Comparison of ENCODE assay signal across 8 cellular contexts in genomic region chr12:11765817-11766794, GRCh38.
DNase-seq lines count a peak whose midpoint lies in the region; ATAC-seq and TF ChIP-seq lines count a peak whose summit lies in the region.

No MANE protein-coding gene starts in this region.

- peaks cover 14% of the 10 kb centered on the region; the same call in 1 of the 2 replicates for H3K79me2 ChIP-seq in OCI-LY7 (ENCODE audit: insufficient read depth, low read depth, low read length)

- peak overlapping the region; percentile 88 for H3K27ac Mint-ChIP-seq in activated naive CD8-positive, alpha-beta T cell treated with anti-CD3 and anti-CD28 coated beads, Interleukin-2, amount 50 U/mL, for 24 hours

- H2AFZ ChIP-seq in OCI-LY7 (ENCODE audit: low read length) = no peak overlapping the region

- TF ChIP-seq CTCF in GM12865 (IDR thresholded peaks at IDR 0.05; ENCODE audit: insufficient read depth, low read depth, low read length, missing control alignments) (no peak), OCI-LY7 (conservative IDR thresholded peaks at IDR 0.05; ENCODE audit: low read length) (no peak)

- intact Hi-C loops in OCI-LY7 (cut with micrococcal nuclease; ENCODE audit: unreplicated experiment) = no loop called here

- CTCF ChIA-PET in OCI-LY7 (lab: Charles Lee; ENCODE audit: unreplicated experiment) = interaction anchor here (0.6 to 0.7 kb wide), 2 partner anchors 35 to 51 kb away, joined by 4 to 25 read pairs; no protein-coding TSS in a partner anchor

- ATAC-seq in HG02642 (IDR thresholded peaks at IDR 0.05; ENCODE audit: poor library complexity, unreplicated experiment) = peak; percentile 69
- peak; percentile 94 for ATAC-seq in activated naive CD8-positive, alpha-beta T cell treated with anti-CD3 and anti-CD28 coated beads, Interleukin-2, amount 50 U/mL, for 24 hours

- H3K27ac ChIP-seq in OCI-LY7 (ENCODE audit: low read depth, low read length, poor library complexity, severe bottlenecking) = peak overlapping the region; percentile 26

- peak overlapping the region; percentile 67 for H3K4me2 ChIP-seq in OCI-LY7 (ENCODE audit: low read length)

- peaks cover 10% of the 10 kb centered on the region for H3K36me3 Mint-ChIP-seq in activated naive CD8-positive, alpha-beta T cell treated with anti-CD3 and anti-CD28 coated beads, Interleukin-2, amount 50 U/mL, for 24 hours (ENCODE audit: low read depth)

- H4K20me1 ChIP-seq in OCI-LY7 (ENCODE audit: insufficient read depth, low read length) = no peaks in the 10 kb centered on the region

- H3K27me3 Mint-ChIP-seq in activated naive CD8-positive, alpha-beta T cell treated with anti-CD3 and anti-CD28 coated beads, Interleukin-2, amount 50 U/mL, for 24 hours = no peaks in the 10 kb centered on the region

- no peaks in the 10 kb centered on the region for H3K9me3 Mint-ChIP-seq in activated naive CD8-positive, alpha-beta T cell treated with anti-CD3 and anti-CD28 coated beads, Interleukin-2, amount 50 U/mL, for 24 hours

- BruUV-seq in OCI-LY7 (replicated peaks; lab: Mats Ljungman, UMichigan) = no TSS peak

- DNase-seq in GM12865 (ENCODE audit: low read depth) (peak; percentile 94), OCI-LY7 (ENCODE audit: low spot score) (no peak), islet precursor cell (peak; percentile 72), NCI-H1694 (lab: John Stamatoyannopoulos, UW) (no peak), GM19240 (ENCODE audit: insufficient read length, low spot score) (no peak)
- peak; percentile 63 for DNase-seq in activated naive CD8-positive, alpha-beta T cell treated with anti-CD3 and anti-CD28 coated beads, Interleukin-2, amount 50 U/mL, for 24 hours
- peak; percentile 73 for DNase-seq in stimulated activated CD4-positive, alpha-beta T cell treated with anti-CD3 and anti-CD28 coated beads, Interleukin-4, amount 100 ng/mL, for 1 hour

- H3K9me2 ChIP-seq in OCI-LY7 (ENCODE audit: insufficient read depth, low read length) = no peaks in the 10 kb centered on the region

- H3K4me3 ChIP-seq in GM12865 (ENCODE audit: low read depth, low read length) (peak overlapping the region; percentile 28), OCI-LY7 (ENCODE audit: low read depth, low read length, poor library complexity, severe bottlenecking) (peak overlapping the region; percentile 4)

- peaks cover 96% of the 10 kb centered on the region for H3K4me1 Mint-ChIP-seq in activated naive CD8-positive, alpha-beta T cell treated with anti-CD3 and anti-CD28 coated beads, Interleukin-2, amount 50 U/mL, for 24 hours

- H3K4me3 Mint-ChIP-seq in activated naive CD8-positive, alpha-beta T cell treated with anti-CD3 and anti-CD28 coated beads, Interleukin-2, amount 50 U/mL, for 24 hours = peak overlapping the region; percentile 60

- H3K9me3 ChIP-seq in OCI-LY7 (ENCODE audit: low read length) = no peaks in the 10 kb centered on the region

- peaks cover 3% of the 10 kb centered on the region; the same call in 1 of the 2 replicates for H3K36me3 ChIP-seq in OCI-LY7 (ENCODE audit: insufficient read depth, low read length)

- H3K4me1 ChIP-seq in OCI-LY7 (ENCODE audit: insufficient read depth, low read length, poor library complexity, severe bottlenecking) = peaks cover 84% of the 10 kb centered on the region

- POLR2A ChIA-PET in OCI-LY7 (lab: Charles Lee) = interaction anchor here (0.6 to 10.3 kb wide), 9 partner anchors 10 to 315 kb away, joined by 3 to 119 read pairs (median 5); no protein-coding TSS in a partner anchor

Comparison
In these comparisons a context has a peak if more than half of its experiments do, and no peak if none do; other contexts are left out.
1. DNase-seq: peak in GM12865 (single experiment), activated naive CD8-positive, alpha-beta T cell treated with anti-CD3 and anti-CD28 coated beads, Interleukin-2, amount 50 U/mL, for 24 hours (single experiment), islet precursor cell (single experiment) and stimulated activated CD4-positive, alpha-beta T cell treated with anti-CD3 and anti-CD28 coated beads, Interleukin-4, amount 100 ng/mL, for 1 hour (single experiment); none in OCI-LY7 (single experiment), NCI-H1694 (single experiment) and GM19240 (single experiment).